Comparison of ENCODE assay signal across 1 cellular context in genomic region chr12:101086490-101086889, GRCh38.
TF ChIP-seq lines count a peak whose summit lies in the region.

No MANE protein-coding gene starts in this region.

TF ChIP-seq in IMR-90, 13 proteins besides CTCF, POLR2A, EP300 and RAD21:
- TF ChIP-seq MAFK (IDR thresholded peaks at IDR 0.05; ENCODE audit: low read depth, low read length) = no peak
- TF ChIP-seq CEBPB (IDR thresholded peaks at IDR 0.05; ENCODE audit: low read depth, low read length) = no peak
- TF ChIP-seq, protein P1, sequence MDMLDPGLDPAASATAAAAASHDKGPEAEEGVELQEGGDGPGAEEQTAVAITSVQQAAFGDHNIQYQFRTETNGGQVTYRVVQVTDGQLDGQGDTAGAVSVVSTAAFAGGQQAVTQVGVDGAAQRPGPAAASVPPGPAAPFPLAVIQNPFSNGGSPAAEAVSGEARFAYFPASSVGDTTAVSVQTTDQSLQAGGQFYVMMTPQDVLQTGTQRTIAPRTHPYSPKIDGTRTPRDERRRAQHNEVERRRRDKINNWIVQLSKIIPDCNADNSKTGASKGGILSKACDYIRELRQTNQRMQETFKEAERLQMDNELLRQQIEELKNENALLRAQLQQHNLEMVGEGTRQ (IDR thresholded peaks at IDR 0.05; ENCODE audit: low read depth, low read length) = no peak
- no peak for TF ChIP-seq ELK1 (IDR thresholded peaks at IDR 0.05; ENCODE audit: borderline replicate concordance, low read depth, low read length)
- TF ChIP-seq NFE2L2 (IDR thresholded peaks at IDR 0.05; ENCODE audit: low read depth, low read length) = no peak
- no peak for TF ChIP-seq CHD1 (IDR thresholded peaks at IDR 0.05; ENCODE audit: low read depth, low read length)
